Comparison of ENCODE assay signal across 10 cellular contexts in the genomic region with DNA sequence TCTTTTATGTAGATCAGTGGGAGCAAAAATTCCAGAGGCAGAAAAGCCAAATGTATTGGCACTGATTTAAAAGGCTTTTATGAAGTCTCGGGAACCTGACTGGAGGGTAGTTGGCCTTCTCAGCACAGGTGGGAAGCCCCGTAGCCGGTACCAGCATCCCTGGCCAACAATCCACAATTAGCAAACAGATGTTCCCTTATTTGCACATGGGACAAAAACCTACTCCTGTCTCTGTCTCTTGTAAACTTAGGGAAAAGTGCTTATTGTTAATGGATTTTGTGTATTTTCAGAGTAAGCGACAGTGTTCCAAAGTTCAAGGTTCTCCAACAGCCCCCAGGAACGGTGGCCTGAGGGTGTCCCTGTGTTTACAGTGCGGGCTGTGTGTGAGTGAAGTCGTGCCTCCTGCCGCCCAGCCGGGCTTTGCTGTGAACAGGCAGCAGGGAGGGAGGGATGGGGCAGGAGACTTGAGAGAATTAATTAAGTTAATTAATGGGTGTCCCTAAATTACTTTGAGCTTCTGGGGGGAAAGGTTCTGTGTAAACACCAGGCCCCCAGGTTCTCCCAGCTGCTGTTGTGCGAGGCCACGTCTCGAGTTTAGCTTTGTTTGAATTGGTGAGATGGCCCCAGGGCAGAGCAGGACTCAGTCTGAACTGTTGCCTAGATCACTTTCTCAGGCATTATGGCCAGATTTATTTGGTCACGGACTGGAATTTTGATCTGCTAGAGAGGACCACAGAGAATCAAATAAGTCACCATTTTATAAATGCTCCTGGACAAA. TPM values are rescaled to one million over a fixed set of nuclear protein-coding genes. Genes with fewer than 3 reads are reported as not detected.
DNase-seq lines count a peak whose midpoint lies in the region; ATAC-seq, FAIRE-seq and TF ChIP-seq lines count a peak whose summit lies in the region.
"Had no signal": no experiment of that assay in that cellular context is flagged by ENCODE, and none has a peak within 500 bp of the region (broad histone marks: within the 10 kb centered on the region; RNA-seq: fewer than 3 reads in every experiment).

No MANE protein-coding gene starts in this region.

- TF ChIP-seq CTCF in osteocyte (IDR thresholded peaks at IDR 0.05): no peak

- H3K27ac Mint-ChIP-seq in osteocyte (ENCODE audit: unreplicated experiment): peak overlapping the region; percentile 84

- no peaks in the 10 kb centered on the region for H3K36me3 Mint-ChIP-seq in osteocyte (ENCODE audit: unreplicated experiment)

- peak overlapping the region; percentile 88 for H3K27ac ChIP-seq in cingulate gyrus (ENCODE audit: low read depth, low read length)

- no peaks in the 10 kb centered on the region for H3K27me3 ChIP-seq in MG63

- ATAC-seq in GM18511 (IDR thresholded peaks at IDR 0.05; ENCODE audit: unreplicated experiment): no peak

- peaks cover 28% of the 10 kb centered on the region for H3K36me3 ChIP-seq in MG63

- H3K4me3 Mint-ChIP-seq in osteocyte (ENCODE audit: unreplicated experiment): peak overlapping the region; percentile 78

- peaks cover 76% of the 10 kb centered on the region for H3K4me1 Mint-ChIP-seq in osteocyte (ENCODE audit: unreplicated experiment)

- no peak for FAIRE-seq in HTR-8/SVneo (lab: Jason Lieb, UNC)
- FAIRE-seq: GM12892 had no signal

- DNase-seq in DMS53 treated with DMSO at 0.1 percent for 48 hours (lab: John Stamatoyannopoulos, UW; ENCODE audit: unreplicated experiment): peak; percentile 49
- DNase-seq in MG63: no peak
- no peak for DNase-seq in osteocyte (ENCODE audit: extremely low spot score, unreplicated experiment)
- no peak for DNase-seq in kidney tubule cell (ENCODE audit: low spot score)
- DNase-seq in HTR-8/SVneo (ENCODE audit: insufficient read length, low spot score): no peak
- DNase-seq in foreskin melanocyte: no peak
- DNase-seq: stimulated activated naive CD4-positive, alpha-beta T cell treated with Interleukin-2 at 50 U/mL for 16 hours had no signal

- H3K9me3 ChIP-seq in MG63: no peaks in the 10 kb centered on the region

- H3K27me3 Mint-ChIP-seq in osteocyte (ENCODE audit: unreplicated experiment): no peaks in the 10 kb centered on the region

- no peaks in the 10 kb centered on the region for H3K9me3 Mint-ChIP-seq in osteocyte (ENCODE audit: unreplicated experiment)

- H3K4me3 ChIP-seq in MG63: peak overlapping the region; percentile 23

RNA-seq across cellular contexts. Expression of a gene that starts 3.9 kb away (rescaled TPM):
- total RNA-seq in MG63 (2014; rRNA removed; shearing (Covaris generic); ENCODE audit: low replicate concordance): 21.8 and 35.5 TPM in 2 replicates
- 94.5 and 95.4 TPM in 2 replicates for total RNA-seq in osteocyte
